In genomic region chr17:79095345-79096055, GRCh38 we compare ENCODE assay signal across 21 cellular contexts. TPM values are rescaled to one million over a fixed set of nuclear protein-coding genes. Genes with fewer than 3 reads are reported as not detected.
DNase-seq lines count a peak whose midpoint lies in the region; ATAC-seq and TF ChIP-seq lines count a peak whose summit lies in the region.
"Had no signal": no experiment of that assay in that cellular context is flagged by ENCODE, and none has a peak within 500 bp of the region (broad histone marks: within the 10 kb centered on the region; RNA-seq: fewer than 3 reads in every experiment).

No MANE protein-coding gene starts in this region.

- no peak for DNase-seq in activated naive CD4-positive, alpha-beta T cell treated with anti-CD3 and anti-CD28 coated beads, Interleukin-2, amount 50 U/mL, for 16 hours
- peak; percentile 31 for DNase-seq in GM23248
- peak; percentile 39 for DNase-seq in PC-3
- DNase-seq in nephron progenitor cell: no peak
- no peak for DNase-seq in right cardiac atrium
- no peak for DNase-seq in transverse colon
- DNase-seq in GM10248 (ENCODE audit: extremely low spot score): no peak
- DNase-seq: activated B cell treated with CpG ODN at 0.5 μM for 24 hours; activated CD4-positive, alpha-beta T cell treated with anti-CD3 and anti-CD28 coated beads, Interleukin-2, amount 50 U/mL, for 48 hours; activated naive CD8-positive, alpha-beta T cell treated with anti-CD3 and anti-CD28 coated beads, Interleukin-2, amount 10 ng/mL, durations not matched to agents 7 days and 5 days; CD4-positive, alpha-beta T cell; NCI-H146; NCI-H2171 treated with DMSO at 0.1 percent for 48 hours; NCI-H524 treated with DMSO at 0.1 percent for 48 hours; sigmoid colon; stimulated activated naive CD4-positive, alpha-beta T cell; SW 1271 had no signal

- H3K4me1 ChIP-seq in GM23248 (ENCODE audit: insufficient read depth) (no peaks in the 10 kb centered on the region), PC-3 (ENCODE audit: insufficient read depth, low read length) (no peaks in the 10 kb centered on the region), right cardiac atrium (ENCODE audit: control insufficient read depth, insufficient read depth, low read length) (no peaks in the 10 kb centered on the region), transverse colon (peaks cover 0 to 14% (median 6%) of the 10 kb centered on the region in 4 donors)

- no TSS peak for BruUV-seq in PC-3 (replicated peaks; lab: Mats Ljungman, UMichigan)

- H3K36me3 Mint-ChIP-seq in activated naive CD4-positive, alpha-beta T cell treated with anti-CD3 and anti-CD28 coated beads, Interleukin-2, amount 50 U/mL, for 24 hours: no peaks in the 10 kb centered on the region
- H3K36me3 Mint-ChIP-seq in nephron progenitor cell (ENCODE audit: low read depth): no peaks in the 10 kb centered on the region
- H3K36me3 Mint-ChIP-seq: activated naive CD8-positive, alpha-beta T cell treated with anti-CD3 and anti-CD28 coated beads, Interleukin-2, amount 10 ng/mL, durations not matched to agents 7 days and 5 days had no signal

- H3K9me3 ChIP-seq in GM23248 (ENCODE audit: low read depth) (no peaks in the 10 kb centered on the region), PC-3 (ENCODE audit: low read length) (no peaks in the 10 kb centered on the region), right cardiac atrium (ENCODE audit: control insufficient read depth, low read length) (no peaks in the 10 kb centered on the region), transverse colon (no peaks in the 10 kb centered on the region)
- H3K9me3 ChIP-seq: sigmoid colon, suprapubic skin had no signal

- no peak overlapping the region for H2AFZ ChIP-seq in GM23248
- no peak overlapping the region for H2AFZ ChIP-seq in PC-3 (ENCODE audit: low read length)

- H3K9me2 ChIP-seq in GM23248 (ENCODE audit: insufficient read depth): no peaks in the 10 kb centered on the region
- no peaks in the 10 kb centered on the region for H3K9me2 ChIP-seq in PC-3 (replicated peaks; ENCODE audit: low read length)

- H3K79me2 ChIP-seq in GM23248 (ENCODE audit: insufficient read depth) (no peaks in the 10 kb centered on the region), PC-3 (ENCODE audit: low read length) (no peaks in the 10 kb centered on the region)

- H3K27me3 ChIP-seq in GM23248 (replicated peaks; ENCODE audit: insufficient read depth) (peaks cover 18% of the 10 kb centered on the region), PC-3 (ENCODE audit: low read length) (peaks cover 37% of the 10 kb centered on the region), right cardiac atrium (ENCODE audit: control insufficient read depth, insufficient read depth) (no peaks in the 10 kb centered on the region), transverse colon (peaks cover 94% of the 10 kb centered on the region)

- in situ Hi-C loops in GM23248 (cut with MboI) (loop anchor here (10.0 kb wide), 1 partner anchor 299 kb away; no protein-coding TSS in a partner anchor), transverse colon (cut with MboI; ENCODE audit: low pct_ligation_motif_present in 1 of 4, low pct_unique_long_range_greater_than_20kb in 1 of 4, low sequenced_read_pairs in 3 of 4) (no loop called here)

- H3K4me3 Mint-ChIP-seq in activated naive CD4-positive, alpha-beta T cell treated with anti-CD3 and anti-CD28 coated beads, Interleukin-2, amount 50 U/mL, for 24 hours: peak overlapping the region; percentile 3
- H3K4me3 Mint-ChIP-seq in nephron progenitor cell: no peak overlapping the region
- H3K4me3 Mint-ChIP-seq: activated B cell treated with CpG ODN at 0.5 μM for 24 hours; activated naive CD8-positive, alpha-beta T cell treated with anti-CD3 and anti-CD28 coated beads, Interleukin-2, amount 10 ng/mL, durations not matched to agents 7 days and 5 days; CD4-positive, alpha-beta T cell had no signal

- TF ChIP-seq CTCF in PC-3 (conservative IDR thresholded peaks at IDR 0.05; ENCODE audit: low read depth, low read length): no peak
- TF ChIP-seq CTCF in nephron progenitor cell (IDR thresholded peaks at IDR 0.05): no peak
- TF ChIP-seq CTCF in transverse colon (IDR thresholded peaks at IDR 0.05): no peak
- TF ChIP-seq CTCF in GM10248 (IDR thresholded peaks at IDR 0.05; ENCODE audit: control extremely low read depth, extremely low read depth, low read depth, missing control alignments): no peak

- POLR2A ChIA-PET in PC-3 (lab: Charles Lee; ENCODE audit: unreplicated experiment): no interaction called here
- POLR2A ChIA-PET in GM10248 (lab: Yijun Ruan, JAX): no interaction called here

- no peak overlapping the region for H3K4me3 ChIP-seq in GM23248
- no peak overlapping the region for H3K4me3 ChIP-seq in PC-3 (ENCODE audit: low read length)
- no peak overlapping the region for H3K4me3 ChIP-seq in right cardiac atrium (ENCODE audit: low read length)
- no peak overlapping the region for H3K4me3 ChIP-seq in transverse colon
- H3K4me3 ChIP-seq: sigmoid colon, suprapubic skin had no signal

- no peaks in the 10 kb centered on the region for H3F3A ChIP-seq in GM23248 (ENCODE audit: insufficient read depth)
- H3F3A ChIP-seq in PC-3 (ENCODE audit: low read length, unreplicated experiment): no peaks in the 10 kb centered on the region

- H3K27ac Mint-ChIP-seq in activated naive CD4-positive, alpha-beta T cell treated with anti-CD3 and anti-CD28 coated beads, Interleukin-2, amount 50 U/mL, for 24 hours: no peak overlapping the region
- peak overlapping the region; percentile 70 for H3K27ac Mint-ChIP-seq in nephron progenitor cell
- H3K27ac Mint-ChIP-seq: activated B cell treated with CpG ODN at 0.5 μM for 24 hours; activated naive CD8-positive, alpha-beta T cell treated with anti-CD3 and anti-CD28 coated beads, Interleukin-2, amount 10 ng/mL, durations not matched to agents 7 days and 5 days; CD4-positive, alpha-beta T cell; progenitor cell of endocrine pancreas had no signal

- H3K4me1 Mint-ChIP-seq in activated naive CD4-positive, alpha-beta T cell treated with anti-CD3 and anti-CD28 coated beads, Interleukin-2, amount 50 U/mL, for 24 hours: peaks cover 19% of the 10 kb centered on the region
- peaks cover 52% of the 10 kb centered on the region for H3K4me1 Mint-ChIP-seq in nephron progenitor cell

- CTCF ChIA-PET in PC-3 (lab: Charles Lee) (no interaction called here), GM10248 (lab: Yijun Ruan, JAX) (interaction anchor here (0.8 to 1.3 kb wide), 2 partner anchors 13 to 297 kb away, joined by 3 to 5 read pairs; no protein-coding TSS in a partner anchor)

- H3K27ac ChIP-seq in GM23248: no peak overlapping the region
- H3K27ac ChIP-seq in PC-3 (ENCODE audit: low read length): no peak overlapping the region
- no peak overlapping the region for H3K27ac ChIP-seq in right cardiac atrium (ENCODE audit: low read length)
- H3K27ac ChIP-seq in transverse colon: no peak overlapping the region
- H3K27ac ChIP-seq: suprapubic skin had no signal

- H3K9ac ChIP-seq in GM23248 (no peak overlapping the region), PC-3 (ENCODE audit: low read length) (no peak overlapping the region)

- H4K20me1 ChIP-seq in GM23248 (ENCODE audit: insufficient read depth) (no peaks in the 10 kb centered on the region), PC-3 (ENCODE audit: low read length) (no peaks in the 10 kb centered on the region)

- WGBS in GM23248 (ENCODE audit: low coverage in 1 of 2, low lambda C conversion rate in 2 of 2, missing lambda C conversion rate in 2 of 2), 2 experiments: 71 to 74% methylated on average over 15 of the region's 15 CpGs
- 88% methylated on average over 15 of the region's 15 CpGs for WGBS in right cardiac atrium
- 81 to 100% methylated on average over 3 to 13 of the region's 15 CpGs for WGBS in transverse colon (ENCODE audit: low coverage in 1 of 2), 2 donors

- intact Hi-C loops in PC-3 (cut with micrococcal nuclease): no loop called here
- intact Hi-C loops in right cardiac atrium (cut with DNase I): no loop called here
- intact Hi-C loops in transverse colon (cut with DNase I; ENCODE audit: low total_unique reads): no loop called here

- peak; percentile 23 for ATAC-seq in PC-3
- ATAC-seq in right cardiac atrium: no peak
- ATAC-seq: left lobe of liver had no signal

- no peak for TF ChIP-seq POLR2A in transverse colon (IDR thresholded peaks at IDR 0.05)

- no peak overlapping the region for H3K4me2 ChIP-seq in GM23248 (ENCODE audit: unreplicated experiment)
- H3K4me2 ChIP-seq in PC-3 (ENCODE audit: low read length): no peak overlapping the region

- TF ChIP-seq EP300 in transverse colon (IDR thresholded peaks at IDR 0.05; ENCODE audit: low read depth): no peak

- no peaks in the 10 kb centered on the region for H3K9me3 Mint-ChIP-seq in activated naive CD4-positive, alpha-beta T cell treated with anti-CD3 and anti-CD28 coated beads, Interleukin-2, amount 50 U/mL, for 24 hours
- no peaks in the 10 kb centered on the region for H3K9me3 Mint-ChIP-seq in nephron progenitor cell
- H3K9me3 Mint-ChIP-seq: activated B cell treated with CpG ODN at 0.5 μM for 24 hours; activated naive CD8-positive, alpha-beta T cell treated with anti-CD3 and anti-CD28 coated beads, Interleukin-2, amount 10 ng/mL, durations not matched to agents 7 days and 5 days; CD4-positive, alpha-beta T cell had no signal

- H3K36me3 ChIP-seq in GM23248 (ENCODE audit: low read depth) (no peaks in the 10 kb centered on the region), PC-3 (ENCODE audit: low read depth, low read length) (no peaks in the 10 kb centered on the region), transverse colon (no peaks in the 10 kb centered on the region)
- H3K36me3 ChIP-seq: suprapubic skin had no signal

- peaks cover 24% of the 10 kb centered on the region for H3K27me3 Mint-ChIP-seq in activated naive CD4-positive, alpha-beta T cell treated with anti-CD3 and anti-CD28 coated beads, Interleukin-2, amount 50 U/mL, for 24 hours
- peaks cover 10% of the 10 kb centered on the region for H3K27me3 Mint-ChIP-seq in nephron progenitor cell (ENCODE audit: low read depth, poor library complexity)

RNA-seq across cellular contexts. Expression of gene ENGASE, which starts 20.9 kb away (rescaled TPM):
- total RNA-seq in GM23248 (2014; rRNA removed; shearing (Covaris generic)): 7.8 and 8.4 TPM in 2 replicates
- polyA plus RNA-seq in GM23248 (2016; fragmentation: Nextera tagmentation; extraction: Ambion mirVana) (4.3 and 5.1 TPM in 2 replicates), right cardiac atrium (25.4 TPM)
- total RNA-seq in PC-3 (2014; rRNA removed) (34.5 and 58.1 TPM in 2 replicates), right cardiac atrium (10 to 100 TPM; 35.6 to 48.0 (median 42.3) TPM), transverse colon (100 to 1,000 TPM in 2 of 4 donors, 10 to 100 TPM in 2; 74.7 to 335 (median 121) TPM)

Comparison
In these comparisons a context has a peak if more than half of its experiments do, and no peak if none do; other contexts are left out.
1. DNase-seq: peak in GM23248 (single experiment) and PC-3 (single experiment); none in activated naive CD4-positive, alpha-beta T cell treated with anti-CD3 and anti-CD28 coated beads, Interleukin-2, amount 50 U/mL, for 16 hours (single experiment), nephron progenitor cell (single experiment), right cardiac atrium (0 of 3), transverse colon (single experiment) and GM10248 (single experiment).